1 cellular context compared by ENCODE assay signal in genomic region chr3:146160964-146161724, GRCh38.
TF ChIP-seq lines count a peak whose summit lies in the region.

PLOD2 (minus strand) TSS chr3:146161184; CDS start chr3:146160989, 195 bp downstream.

TF ChIP-seq in HepG2, 621 proteins besides CTCF, POLR2A, EP300 and RAD21 (continued from another document and continues in another):
- no peak for TF ChIP-seq LRRFIP1 (CRISPR knock-in tag; conservative IDR thresholded peaks at IDR 0.05)
- peak; percentile 60; the same call in 1 of the 2 replicates for TF ChIP-seq MYC (CRISPR knock-in tag; IDR thresholded peaks at IDR 0.05; ENCODE audit: borderline replicate concordance)
- no peak for TF ChIP-seq THAP8 (CRISPR knock-in tag; IDR thresholded peaks at IDR 0.05; ENCODE audit: borderline replicate concordance)
- TF ChIP-seq ZNF558 (CRISPR knock-in tag; IDR thresholded peaks at IDR 0.05; ENCODE audit: borderline replicate concordance) = no peak; the same call in 1 of the 2 replicates
- TF ChIP-seq ATF7-NPFF (CRISPR knock-in tag; IDR thresholded peaks at IDR 0.05; ENCODE audit: low read depth) = peak; percentile 90; the same call in 1 of the 2 replicates
- no peak for TF ChIP-seq SETDB1 (CRISPR knock-in tag; IDR thresholded peaks at IDR 0.05; ENCODE audit: borderline replicate concordance)
- no peak for TF ChIP-seq ZNF343 (CRISPR knock-in tag; IDR thresholded peaks at IDR 0.05)
- peak; percentile 93 for TF ChIP-seq SALL1 (CRISPR knock-in tag; IDR thresholded peaks at IDR 0.05)
- no peak for TF ChIP-seq CENPBD1 (CRISPR knock-in tag; IDR thresholded peaks at IDR 0.05; ENCODE audit: borderline replicate concordance, low read depth)
- TF ChIP-seq SUZ12 (IDR thresholded peaks at IDR 0.05; ENCODE audit: low read depth, low read length) = no peak
- TF ChIP-seq REPIN1 (CRISPR knock-in tag; IDR thresholded peaks at IDR 0.05; ENCODE audit: borderline replicate concordance, low read depth) = peak; percentile 79
- no peak for TF ChIP-seq ZNF441 (CRISPR knock-in tag; IDR thresholded peaks at IDR 0.05; ENCODE audit: borderline replicate concordance)
- 0 out of 2 replicates have a peak, but pooled peaks have one; percentile 59 for TF ChIP-seq ZSCAN20 (CRISPR knock-in tag; IDR thresholded peaks at IDR 0.05; ENCODE audit: borderline replicate concordance)
- TF ChIP-seq ZNF350 (CRISPR knock-in tag; IDR thresholded peaks at IDR 0.05; ENCODE audit: borderline replicate concordance, low read depth) = 0 out of 2 replicates have a peak, but pooled peaks have one; percentile 63
- no peak for TF ChIP-seq ZMYM3 (CRISPR knock-in tag; IDR thresholded peaks at IDR 0.05)
- TF ChIP-seq ZNF275 (CRISPR knock-in tag; IDR thresholded peaks at IDR 0.05; ENCODE audit: borderline replicate concordance) = no peak; the same call in 1 of the 2 replicates
- 0 out of 2 replicates have a peak, but pooled peaks have one; percentile 25 for TF ChIP-seq SIX1 (CRISPR knock-in tag; IDR thresholded peaks at IDR 0.05; ENCODE audit: borderline replicate concordance)
- no peak for TF ChIP-seq SP1 (IDR thresholded peaks at IDR 0.05)
- TF ChIP-seq SP1 (CRISPR knock-in tag; IDR thresholded peaks at IDR 0.05) = peak; percentile 45
- TF ChIP-seq ATF6 (CRISPR knock-in tag; conservative IDR thresholded peaks at IDR 0.05) = no peak
- peak; percentile 98 for TF ChIP-seq DRAP1 (CRISPR knock-in tag; IDR thresholded peaks at IDR 0.05)
- TF ChIP-seq ZNF382 (CRISPR knock-in tag; IDR thresholded peaks at IDR 0.05; ENCODE audit: borderline replicate concordance) = no peak
- no peak for TF ChIP-seq ZNF318 (CRISPR knock-in tag; IDR thresholded peaks at IDR 0.05)
- 0 out of 2 replicates have a peak, but pooled peaks have one; percentile 20 for TF ChIP-seq AHDC1 (CRISPR knock-in tag; IDR thresholded peaks at IDR 0.05; ENCODE audit: borderline replicate concordance)
- TF ChIP-seq ZBTB46 (CRISPR knock-in tag; IDR thresholded peaks at IDR 0.05; ENCODE audit: borderline replicate concordance) = no peak
- TF ChIP-seq ZSCAN25 (CRISPR knock-in tag; IDR thresholded peaks at IDR 0.05) = 0 out of 2 replicates have a peak, but pooled peaks have one; percentile 51
- peak; percentile 73; the same call in 1 of the 2 replicates for TF ChIP-seq THRA (CRISPR knock-in tag; IDR thresholded peaks at IDR 0.05; ENCODE audit: borderline replicate concordance)
